In the genomic region with DNA sequence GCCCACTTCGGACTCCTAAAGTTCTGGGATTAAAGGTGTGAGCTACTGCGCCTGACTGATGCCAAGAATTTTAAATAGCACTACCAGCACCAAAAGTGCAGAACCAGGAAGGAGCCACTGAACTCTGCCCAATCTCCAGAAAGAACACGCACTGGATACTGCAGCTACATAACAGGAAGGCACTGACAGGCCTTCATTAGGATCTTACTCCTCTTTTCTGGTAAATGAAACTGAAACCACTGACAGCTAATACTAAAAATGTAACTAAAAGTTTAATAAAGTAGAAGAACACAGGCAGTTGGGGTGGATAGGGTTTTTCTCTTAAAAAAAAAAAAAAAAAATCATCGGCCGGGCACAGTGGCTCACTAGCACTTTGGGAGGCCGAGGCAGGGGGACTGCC, we compare ENCODE assay signal across 18 cellular contexts.
A peak's percentile ranks its signal among the peaks of the same experiment; 100 is the strongest.
DNase-seq lines count a peak whose midpoint lies in the region; ATAC-seq and TF ChIP-seq lines count a peak whose summit lies in the region.
"Had no signal": no experiment of that assay in that cellular context is flagged by ENCODE, and none has a peak within 500 bp of the region (broad histone marks: within the 10 kb centered on the region; RNA-seq: fewer than 3 reads in every experiment).

No MANE protein-coding gene starts in this region.

- intact Hi-C loops in body of pancreas (cut with DNase I): no loop called here

- H3K4me1 ChIP-seq in body of pancreas: no peaks in the 10 kb centered on the region
- H3K4me1 ChIP-seq: Caco-2, HAP-1 had no signal

- no peak overlapping the region for H3K27ac ChIP-seq in body of pancreas
- H3K27ac ChIP-seq: RWPE1 had no signal

- no peaks in the 10 kb centered on the region for H3K36me3 ChIP-seq in body of pancreas (replicated peaks in 1 of 2; ENCODE audit: insufficient read depth in 1 of 2, low read depth in 2 of 2)
- H3K36me3 ChIP-seq: HAP-1 had no signal

- DNase-seq in UCSD-AML1 (lab: John Stamatoyannopoulos, UW; ENCODE audit: unreplicated experiment) (no peak), body of pancreas (no peak), retina (no peak), NCI-H187 treated with DMSO at 0.1 percent for 48 hours (lab: John Stamatoyannopoulos, UW) (no peak)
- DNase-seq: activated CD4-positive, CD25-positive, alpha-beta regulatory T cell treated with anti-CD3 and anti-CD28 coated beads, Interleukin-2, amount 50 U/mL, for 72 hours; Caco-2; caudate nucleus; GF-D8; hypothalamus; left colon; substantia nigra; T-helper 2 cell had no signal

- no peak for TF ChIP-seq POLR2A in body of pancreas (IDR thresholded peaks at IDR 0.05)

- ATAC-seq in GM18511 (IDR thresholded peaks at IDR 0.05; ENCODE audit: unreplicated experiment): peak; percentile 80
- peak; percentile 72 for ATAC-seq in GM19372 (IDR thresholded peaks at IDR 0.05; ENCODE audit: low read depth, unreplicated experiment)
- peak; percentile 51 for ATAC-seq in HG02623 (IDR thresholded peaks at IDR 0.05; ENCODE audit: unreplicated experiment)
- peak; percentile 77 for ATAC-seq in HG03460 (IDR thresholded peaks at IDR 0.05; ENCODE audit: unreplicated experiment)
- no peak for ATAC-seq in body of pancreas
- ATAC-seq: left colon had no signal

- no peak for TF ChIP-seq CTCF in body of pancreas (IDR thresholded peaks at IDR 0.05)

- 90 to 91% methylated on average over 4 to 6 of the region's 6 CpGs for WGBS in body of pancreas, 2 donors

- no peak overlapping the region for H3K4me3 ChIP-seq in body of pancreas
- H3K4me3 ChIP-seq: HAP-1 had no signal

- no peaks in the 10 kb centered on the region for H3K9me3 ChIP-seq in body of pancreas
- H3K9me3 ChIP-seq: Caco-2, HAP-1 had no signal

- H3K27me3 ChIP-seq in body of pancreas: no peaks in the 10 kb centered on the region
